In the genomic region with DNA sequence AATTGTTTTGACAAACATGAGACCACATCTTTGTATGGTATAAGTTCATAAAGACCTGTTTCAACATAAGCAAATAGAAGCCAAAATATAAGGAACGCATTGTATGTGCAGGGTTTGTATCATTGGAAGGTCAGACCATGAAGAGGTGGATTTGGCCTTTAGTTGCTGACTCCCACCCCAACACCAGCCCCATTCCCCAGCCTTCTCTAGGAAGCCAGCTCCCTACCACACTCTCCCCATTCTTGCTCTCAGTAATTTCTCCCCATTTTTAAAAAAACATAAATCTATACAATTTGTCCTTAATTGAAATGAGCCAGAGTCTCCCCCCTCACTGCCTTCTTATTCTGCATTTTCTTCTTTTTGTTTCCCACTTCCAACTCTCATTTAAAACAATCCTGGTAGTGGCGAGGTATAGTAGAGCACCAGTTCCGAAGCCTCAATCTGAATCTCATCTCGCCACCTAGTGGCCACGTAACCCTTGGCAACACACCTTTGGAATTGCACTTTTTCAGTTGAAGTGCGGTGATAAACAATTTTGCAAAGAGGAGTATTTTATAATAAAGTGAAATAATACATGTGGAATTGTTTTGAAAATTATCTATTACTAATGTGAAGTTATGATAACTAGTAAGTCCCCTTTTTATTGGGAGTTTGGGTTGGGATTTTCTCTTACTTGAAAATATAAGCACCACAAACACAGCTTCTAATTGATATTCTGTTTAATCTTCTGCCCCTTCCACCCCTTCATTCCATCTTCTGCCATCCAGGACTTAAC, we compare ENCODE assay signal across 8 cellular contexts.
DNase-seq lines count a peak whose midpoint lies in the region; ATAC-seq and TF ChIP-seq lines count a peak whose summit lies in the region.

No MANE protein-coding gene starts in this region.

- 13 to 21% (median 16%) methylated on average over 6 of the region's 6 CpGs for WGBS in ovary, 3 donors

- no peaks in the 10 kb centered on the region for H3K4me1 ChIP-seq in cardiac muscle cell (ENCODE audit: low read depth)
- no peaks in the 10 kb centered on the region for H3K4me1 ChIP-seq in ovary (ENCODE audit: insufficient read depth)

- intact Hi-C loops in cardiac septum (cut with DNase I) (no loop called here), ovary (cut with DNase I) (no loop called here)

- peak; percentile 51 to 61 for DNase-seq in cardiac muscle cell (ENCODE audit: low read depth in 1 of 2, low spot score in 1 of 2)
- no peak for DNase-seq in cardiac septum (ENCODE audit: low spot score)
- peak; percentile 1 for DNase-seq in NOMO-1 treated with dmso at 0.1 percent for 144 hours (lab: John Stamatoyannopoulos, UW; ENCODE audit: unreplicated experiment)
- DNase-seq in activated T-cell treated with anti-CD3 and anti-CD28 coated beads, Interleukin-2, amount 50 U/mL, for 48 hours = peak; percentile 72
- DNase-seq in fibroblast of the conjunctiva (ENCODE audit: low read depth) = peak; percentile 20
- peak in 4 of 5 donors; percentile 31 to 38 (median 36) for DNase-seq in ovary
- DNase-seq in NCI-H446 treated with DMSO at 0.1 percent for 48 hours (lab: John Stamatoyannopoulos, UW) = no peak

- H3K27me3 ChIP-seq in cardiac muscle cell = no peaks in the 10 kb centered on the region
- H3K27me3 ChIP-seq in ovary = no peaks in the 10 kb centered on the region

- H3K4me3 ChIP-seq in cardiac muscle cell (no peak overlapping the region), ovary (no peak overlapping the region)

- H3K9me3 ChIP-seq in cardiac muscle cell (ENCODE audit: low read depth) (no peaks in the 10 kb centered on the region), ovary (no peaks in the 10 kb centered on the region)

- H3K36me3 ChIP-seq in cardiac muscle cell (no peaks in the 10 kb centered on the region), ovary (no peaks in the 10 kb centered on the region)

- no peak for TF ChIP-seq POLR2A in ovary (IDR thresholded peaks at IDR 0.05)

- no peak overlapping the region for H3K27ac ChIP-seq in cardiac muscle cell
- no peak overlapping the region for H3K27ac ChIP-seq in ovary

- TF ChIP-seq EP300 in ovary (IDR thresholded peaks at IDR 0.05) = no peak

- peak; percentile 84 for ATAC-seq in HG03159 (IDR thresholded peaks at IDR 0.05; ENCODE audit: unreplicated experiment)

- TF ChIP-seq CTCF in cardiac muscle cell (IDR thresholded peaks at IDR 0.05; ENCODE audit: low read depth, low read length) = peak; percentile 64
- TF ChIP-seq CTCF in ovary (IDR thresholded peaks at IDR 0.05) = peak in 2 of 3 donors; percentile 10 to 14

Comparison
In these comparisons a context has a peak if more than half of its experiments do, and no peak if none do; other contexts are left out.
1. DNase-seq: peak in cardiac muscle cell (2 of 2), NOMO-1 treated with dmso at 0.1 percent for 144 hours (single experiment), activated T-cell treated with anti-CD3 and anti-CD28 coated beads, Interleukin-2, amount 50 U/mL, for 48 hours (2 of 2), fibroblast of the conjunctiva (single experiment) and ovary (4 of 5); none in cardiac septum (single experiment) and NCI-H446 treated with DMSO at 0.1 percent for 48 hours (single experiment).